1 cellular context compared by ENCODE assay signal in the genomic region with DNA sequence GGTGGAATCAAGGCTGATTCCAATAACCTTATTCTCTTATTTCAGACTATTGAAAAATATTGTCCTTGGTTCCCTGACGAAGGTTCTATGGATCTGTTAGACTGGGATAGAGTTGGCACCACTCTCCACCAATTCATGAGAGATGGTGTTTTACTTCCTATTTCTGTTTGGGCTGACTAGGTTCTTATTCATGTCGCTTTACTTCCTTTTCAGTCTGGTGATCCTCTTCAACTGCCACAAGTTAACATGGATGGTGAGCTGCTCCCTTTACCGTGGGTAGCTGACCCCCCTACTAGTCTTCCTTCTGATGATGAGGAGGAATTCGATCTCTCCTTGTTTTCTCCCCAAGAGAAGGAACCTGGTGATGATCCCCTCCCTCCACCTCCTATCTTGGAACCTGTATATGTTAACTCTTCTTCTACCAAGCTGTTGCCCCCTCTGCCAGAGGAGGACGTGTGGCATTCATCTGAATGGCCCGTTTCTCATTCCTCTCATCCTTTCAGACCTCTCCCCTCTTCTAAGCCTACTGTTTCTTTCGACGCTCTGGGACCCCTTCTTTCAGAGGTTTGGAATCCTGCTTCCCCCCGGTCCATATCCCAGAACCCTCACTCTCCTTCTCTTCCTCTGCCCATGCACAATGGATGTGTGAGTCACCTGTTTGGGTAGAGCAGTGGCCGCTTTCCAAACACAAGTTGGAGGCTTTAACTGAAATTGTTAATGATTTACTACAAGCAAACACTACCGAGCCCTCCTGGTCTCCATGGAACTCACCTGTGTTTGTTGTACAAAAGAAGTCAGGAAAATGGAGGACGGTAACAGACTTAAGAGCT.
TF ChIP-seq lines count a peak whose summit lies in the region.

No MANE protein-coding gene starts in this region.

TF ChIP-seq in HepG2, 621 proteins besides CTCF, POLR2A, EP300 and RAD21 (continued from another document and continues in another):
- TF ChIP-seq, protein P1, sequence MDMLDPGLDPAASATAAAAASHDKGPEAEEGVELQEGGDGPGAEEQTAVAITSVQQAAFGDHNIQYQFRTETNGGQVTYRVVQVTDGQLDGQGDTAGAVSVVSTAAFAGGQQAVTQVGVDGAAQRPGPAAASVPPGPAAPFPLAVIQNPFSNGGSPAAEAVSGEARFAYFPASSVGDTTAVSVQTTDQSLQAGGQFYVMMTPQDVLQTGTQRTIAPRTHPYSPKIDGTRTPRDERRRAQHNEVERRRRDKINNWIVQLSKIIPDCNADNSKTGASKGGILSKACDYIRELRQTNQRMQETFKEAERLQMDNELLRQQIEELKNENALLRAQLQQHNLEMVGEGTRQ (IDR thresholded peaks at IDR 0.05; ENCODE audit: low read depth, low read length): no peak
- TF ChIP-seq, protein P1 (CRISPR knock-in tag; IDR thresholded peaks at IDR 0.05; ENCODE audit: borderline replicate concordance): no peak
- TF ChIP-seq, protein P2, sequence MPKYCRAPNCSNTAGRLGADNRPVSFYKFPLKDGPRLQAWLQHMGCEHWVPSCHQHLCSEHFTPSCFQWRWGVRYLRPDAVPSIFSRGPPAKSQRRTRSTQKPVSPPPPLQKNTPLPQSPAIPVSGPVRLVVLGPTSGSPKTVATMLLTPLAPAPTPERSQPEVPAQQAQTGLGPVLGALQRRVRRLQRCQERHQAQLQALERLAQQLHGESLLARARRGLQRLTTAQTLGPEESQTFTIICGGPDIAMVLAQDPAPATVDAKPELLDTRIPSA (CRISPR knock-in tag; IDR thresholded peaks at IDR 0.05; ENCODE audit: borderline replicate concordance): 0 out of 2 replicates have a peak, but pooled peaks have one; percentile 44
- TF ChIP-seq HNF1A (IDR thresholded peaks at IDR 0.05; ENCODE audit: low read depth): peak; percentile 98
- TF ChIP-seq HNF1A (CRISPR knock-in tag; IDR thresholded peaks at IDR 0.05; ENCODE audit: borderline replicate concordance): peak; percentile 99
- TF ChIP-seq SIX1 (CRISPR knock-in tag; IDR thresholded peaks at IDR 0.05; ENCODE audit: borderline replicate concordance): peak; percentile 52; the same call in 1 of the 2 replicates
- TF ChIP-seq TIGD3 (CRISPR knock-in tag; IDR thresholded peaks at IDR 0.05; ENCODE audit: borderline replicate concordance): no peak
- 0 out of 2 replicates have a peak, but pooled peaks have one; percentile 4 for TF ChIP-seq FOXA1 (IDR thresholded peaks at IDR 0.05)
- TF ChIP-seq FOXA1 (CRISPR knock-in tag; IDR thresholded peaks at IDR 0.05): peak; percentile 51; the same call in 1 of the 2 replicates
- TF ChIP-seq PHF20 (CRISPR knock-in tag; IDR thresholded peaks at IDR 0.05): no peak
- TF ChIP-seq ZNF761 (CRISPR knock-in tag; conservative IDR thresholded peaks at IDR 0.05): 0 out of 2 replicates have a peak, but pooled peaks have one; percentile 35
- no peak for TF ChIP-seq CREB3 (CRISPR knock-in tag; IDR thresholded peaks at IDR 0.05)
- TF ChIP-seq ZNF790 (CRISPR knock-in tag; IDR thresholded peaks at IDR 0.05; ENCODE audit: borderline replicate concordance): 0 out of 2 replicates have a peak, but pooled peaks have one; percentile 26
- TF ChIP-seq ZEB1 (IDR thresholded peaks at IDR 0.05; ENCODE audit: insufficient replicate concordance, low read depth): peak; percentile 75
- TF ChIP-seq FUBP1 (CRISPR knock-in tag; IDR thresholded peaks at IDR 0.05; ENCODE audit: borderline replicate concordance): no peak
- peak; percentile 78; the same call in 1 of the 2 replicates for TF ChIP-seq ZBTB38 (CRISPR knock-in tag; IDR thresholded peaks at IDR 0.05)
- 0 out of 2 replicates have a peak, but pooled peaks have one; percentile 33 for TF ChIP-seq ZMAT3 (CRISPR knock-in tag; conservative IDR thresholded peaks at IDR 0.05)
- no peak for TF ChIP-seq DBP (CRISPR knock-in tag; IDR thresholded peaks at IDR 0.05; ENCODE audit: not compliant biosample characterization)
- TF ChIP-seq BCL6 (CRISPR knock-in tag; IDR thresholded peaks at IDR 0.05): peak; percentile 29; the same call in 1 of the 2 replicates
- TF ChIP-seq ZNF558 (CRISPR knock-in tag; IDR thresholded peaks at IDR 0.05; ENCODE audit: borderline replicate concordance): no peak
- peak; percentile 14; the same call in 1 of the 2 replicates for TF ChIP-seq NR2F6 (IDR thresholded peaks at IDR 0.05)
- peak; percentile 63; the same call in 1 of the 2 replicates for TF ChIP-seq NR2F6 (CRISPR knock-in tag; IDR thresholded peaks at IDR 0.05)
- peak; percentile 62 for TF ChIP-seq MLX (CRISPR knock-in tag; IDR thresholded peaks at IDR 0.05)
- TF ChIP-seq ZNF317 (CRISPR knock-in tag; IDR thresholded peaks at IDR 0.05): peak; percentile 18; the same call in 1 of the 2 replicates
- peak; percentile 75; the same call in 1 of the 2 replicates for TF ChIP-seq JUN (CRISPR knock-in tag; IDR thresholded peaks at IDR 0.05)
- TF ChIP-seq SP140L (CRISPR knock-in tag; IDR thresholded peaks at IDR 0.05; ENCODE audit: borderline replicate concordance): no peak
- peak; percentile 19 for TF ChIP-seq ZNF781 (CRISPR knock-in tag; IDR thresholded peaks at IDR 0.05; ENCODE audit: borderline replicate concordance, not compliant biosample characterization)
- TF ChIP-seq, protein P3, sequence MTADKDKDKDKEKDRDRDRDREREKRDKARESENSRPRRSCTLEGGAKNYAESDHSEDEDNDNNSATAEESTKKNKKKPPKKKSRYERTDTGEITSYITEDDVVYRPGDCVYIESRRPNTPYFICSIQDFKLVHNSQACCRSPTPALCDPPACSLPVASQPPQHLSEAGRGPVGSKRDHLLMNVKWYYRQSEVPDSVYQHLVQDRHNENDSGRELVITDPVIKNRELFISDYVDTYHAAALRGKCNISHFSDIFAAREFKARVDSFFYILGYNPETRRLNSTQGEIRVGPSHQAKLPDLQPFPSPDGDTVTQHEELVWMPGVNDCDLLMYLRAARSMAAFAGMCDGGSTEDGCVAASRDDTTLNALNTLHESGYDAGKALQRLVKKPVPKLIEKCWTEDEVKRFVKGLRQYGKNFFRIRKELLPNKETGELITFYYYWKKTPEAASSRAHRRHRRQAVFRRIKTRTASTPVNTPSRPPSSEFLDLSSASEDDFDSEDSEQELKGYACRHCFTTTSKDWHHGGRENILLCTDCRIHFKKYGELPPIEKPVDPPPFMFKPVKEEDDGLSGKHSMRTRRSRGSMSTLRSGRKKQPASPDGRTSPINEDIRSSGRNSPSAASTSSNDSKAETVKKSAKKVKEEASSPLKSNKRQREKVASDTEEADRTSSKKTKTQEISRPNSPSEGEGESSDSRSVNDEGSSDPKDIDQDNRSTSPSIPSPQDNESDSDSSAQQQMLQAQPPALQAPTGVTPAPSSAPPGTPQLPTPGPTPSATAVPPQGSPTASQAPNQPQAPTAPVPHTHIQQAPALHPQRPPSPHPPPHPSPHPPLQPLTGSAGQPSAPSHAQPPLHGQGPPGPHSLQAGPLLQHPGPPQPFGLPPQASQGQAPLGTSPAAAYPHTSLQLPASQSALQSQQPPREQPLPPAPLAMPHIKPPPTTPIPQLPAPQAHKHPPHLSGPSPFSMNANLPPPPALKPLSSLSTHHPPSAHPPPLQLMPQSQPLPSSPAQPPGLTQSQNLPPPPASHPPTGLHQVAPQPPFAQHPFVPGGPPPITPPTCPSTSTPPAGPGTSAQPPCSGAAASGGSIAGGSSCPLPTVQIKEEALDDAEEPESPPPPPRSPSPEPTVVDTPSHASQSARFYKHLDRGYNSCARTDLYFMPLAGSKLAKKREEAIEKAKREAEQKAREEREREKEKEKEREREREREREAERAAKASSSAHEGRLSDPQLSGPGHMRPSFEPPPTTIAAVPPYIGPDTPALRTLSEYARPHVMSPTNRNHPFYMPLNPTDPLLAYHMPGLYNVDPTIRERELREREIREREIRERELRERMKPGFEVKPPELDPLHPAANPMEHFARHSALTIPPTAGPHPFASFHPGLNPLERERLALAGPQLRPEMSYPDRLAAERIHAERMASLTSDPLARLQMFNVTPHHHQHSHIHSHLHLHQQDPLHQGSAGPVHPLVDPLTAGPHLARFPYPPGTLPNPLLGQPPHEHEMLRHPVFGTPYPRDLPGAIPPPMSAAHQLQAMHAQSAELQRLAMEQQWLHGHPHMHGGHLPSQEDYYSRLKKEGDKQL (CRISPR knock-in tag; IDR thresholded peaks at IDR 0.05; ENCODE audit: low read depth): 0 out of 2 replicates have a peak, but pooled peaks have one; percentile 41
- peak; percentile 74 for TF ChIP-seq ERF (CRISPR knock-in tag; IDR thresholded peaks at IDR 0.05)
- TF ChIP-seq, protein P4, sequence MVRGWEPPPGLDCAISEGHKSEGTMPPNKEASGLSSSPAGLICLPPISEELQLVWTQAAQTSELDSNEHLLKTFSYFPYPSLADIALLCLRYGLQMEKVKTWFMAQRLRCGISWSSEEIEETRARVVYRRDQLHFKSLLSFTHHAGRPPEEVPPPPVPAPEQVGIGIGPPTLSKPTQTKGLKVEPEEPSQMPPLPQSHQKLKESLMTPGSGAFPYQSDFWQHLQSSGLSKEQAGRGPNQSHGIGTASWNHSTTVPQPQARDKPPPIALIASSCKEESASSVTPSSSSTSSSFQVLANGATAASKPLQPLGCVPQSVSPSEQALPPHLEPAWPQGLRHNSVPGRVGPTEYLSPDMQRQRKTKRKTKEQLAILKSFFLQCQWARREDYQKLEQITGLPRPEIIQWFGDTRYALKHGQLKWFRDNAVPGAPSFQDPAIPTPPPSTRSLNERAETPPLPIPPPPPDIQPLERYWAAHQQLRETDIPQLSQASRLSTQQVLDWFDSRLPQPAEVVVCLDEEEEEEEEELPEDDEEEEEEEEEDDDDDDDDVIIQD (CRISPR knock-in tag; IDR thresholded peaks at IDR 0.05; ENCODE audit: low read depth): peak; percentile 91
